Comparison of ENCODE assay signal across 14 cellular contexts in genomic region chr15:27086146-27086545, GRCh38.
"Had no signal": no experiment of that assay in that cellular context is flagged by ENCODE, and none has a peak within 500 bp of the region (broad histone marks: within the 10 kb centered on the region; RNA-seq: fewer than 3 reads in every experiment).

No MANE protein-coding gene starts in this region.

- H3K4me3 ChIP-seq: coronary artery, heart left ventricle, prostate gland had no signal

- ATAC-seq: activated T-helper 17 cell treated with anti-CD3 and anti-CD28 coated beads, Interleukin-2, amount 50 U/mL, for 72 hours; sciatic nerve had no signal

- H3K4me1 ChIP-seq: heart left ventricle, prostate gland had no signal

- H3K27me3 Mint-ChIP-seq: activated T-helper 17 cell treated with anti-CD3 and anti-CD28 coated beads, Interleukin-2, amount 50 U/mL, for 72 hours had no signal

- DNase-seq: activated CD4-positive, alpha-beta T cell treated with anti-CD3 and anti-CD28 coated beads for 4 hours; activated CD8-positive, alpha-beta memory T cell treated with anti-CD3 and anti-CD28 coated beads for 24 hours; activated naive CD4-positive, alpha-beta T cell treated with anti-CD3 and anti-CD28 coated beads for 36 hours; central memory CD4-positive, alpha-beta T cell; effector CD4-positive, alpha-beta T cell; foreskin melanocyte; heart left ventricle; stimulated activated CD4-positive, alpha-beta T cell treated with anti-CD3 and anti-CD28 coated beads, Interleukin-12 subunit alpha, Interleukin-12 subunit beta, amount 100 ng/mL, for 4 hours; stimulated activated naive CD4-positive, alpha-beta T cell treated with Interleukin-2 at 50 U/mL for 16 hours; trophoblast cell had no signal

- H3K36me3 ChIP-seq: heart left ventricle, prostate gland had no signal

- H3K27me3 ChIP-seq: heart left ventricle had no signal

- H3K27ac Mint-ChIP-seq: activated naive CD4-positive, alpha-beta T cell treated with anti-CD3 and anti-CD28 coated beads for 36 hours; activated T-helper 17 cell treated with anti-CD3 and anti-CD28 coated beads, Interleukin-2, amount 50 U/mL, for 72 hours had no signal

- H3K4me3 Mint-ChIP-seq: activated naive CD4-positive, alpha-beta T cell treated with anti-CD3 and anti-CD28 coated beads for 36 hours; activated T-helper 17 cell treated with anti-CD3 and anti-CD28 coated beads, Interleukin-2, amount 50 U/mL, for 72 hours had no signal

- H3K4me1 Mint-ChIP-seq: activated T-helper 17 cell treated with anti-CD3 and anti-CD28 coated beads, Interleukin-2, amount 50 U/mL, for 72 hours had no signal

- H3K27ac ChIP-seq: coronary artery, heart left ventricle, prostate gland had no signal

- H3K9me3 Mint-ChIP-seq: activated T-helper 17 cell treated with anti-CD3 and anti-CD28 coated beads, Interleukin-2, amount 50 U/mL, for 72 hours had no signal
